8 cellular contexts compared by ENCODE assay signal in genomic region chr15:52256366-52256765, GRCh38. TPM values are rescaled to one million over a fixed set of nuclear protein-coding genes. Genes with fewer than 3 reads are reported as not detected.
DNase-seq lines count a peak whose midpoint lies in the region; ATAC-seq, FAIRE-seq and TF ChIP-seq lines count a peak whose summit lies in the region.

No MANE protein-coding gene starts in this region.

- H3K36me3 Mint-ChIP-seq in activated T-helper 1 cell treated with anti-CD3 and anti-CD28 coated beads, Interleukin-12 subunit alpha, Interleukin-12 subunit beta, Interleukin-2, Interleukin-4 antibody, amounts not matched to agents 30 ng/mL and 10 ng/mL and 1 ng/mL, durations not matched to agents 14 hours and 24 hours and 36 hours (ENCODE audit: low read depth): no peaks in the 10 kb centered on the region

- peaks cover 28% of the 10 kb centered on the region for H3K4me1 Mint-ChIP-seq in activated T-helper 1 cell treated with anti-CD3 and anti-CD28 coated beads, Interleukin-12 subunit alpha, Interleukin-12 subunit beta, Interleukin-2, Interleukin-4 antibody, amounts not matched to agents 30 ng/mL and 10 ng/mL and 1 ng/mL, durations not matched to agents 14 hours and 24 hours and 36 hours (ENCODE audit: low read depth)

- no peak for FAIRE-seq in HTR-8/SVneo (lab: Jason Lieb, UNC)

- DNase-seq in ELR (ENCODE audit: low read depth) (peak; percentile 77), HTR-8/SVneo (ENCODE audit: insufficient read length, low spot score) (peak; percentile 50), RPMI7951 (ENCODE audit: low read depth) (peak; percentile 82), fibroblast of mammary gland (ENCODE audit: low read depth) (peak; percentile 82)
- DNase-seq in activated T-helper 1 cell treated with anti-CD3 and anti-CD28 coated beads, Interleukin-12 subunit alpha, Interleukin-12 subunit beta, Interleukin-2, Interleukin-4 antibody, amounts not matched to agents 30 ng/mL and 10 ng/mL and 1 ng/mL, durations not matched to agents 14 hours and 24 hours and 36 hours (ENCODE audit: low spot score): peak; percentile 62

- H3K9me3 ChIP-seq in neutrophil (no peaks in the 10 kb centered on the region), subcutaneous abdominal adipose tissue (ENCODE audit: control insufficient read depth in 5 of 5, low read length in 5 of 5) (no peaks in the 10 kb centered on the region)

- peaks cover 0 to 3% of the 10 kb centered on the region in 2 experiments for H3K4me1 ChIP-seq in neutrophil (ENCODE audit: control insufficient read depth in 1 of 2, insufficient read depth in 1 of 2, low read depth in 1 of 2, low read length in 1 of 2)
- peaks cover 7 to 23% (median 20%) of the 10 kb centered on the region in 5 donors for H3K4me1 ChIP-seq in subcutaneous abdominal adipose tissue (ENCODE audit: control insufficient read depth in 5 of 5, insufficient read depth in 5 of 5, low read length in 5 of 5)

- no peak overlapping the region for H3K9ac ChIP-seq in subcutaneous abdominal adipose tissue (ENCODE audit: low read length in 5 of 5)

- intact Hi-C loops in activated T-helper 1 cell treated with anti-CD3 and anti-CD28 coated beads, Interleukin-12 subunit alpha, Interleukin-12 subunit beta, Interleukin-2, Interleukin-4 antibody, amounts not matched to agents 30 ng/mL and 10 ng/mL and 1 ng/mL, durations not matched to agents 14 hours and 24 hours and 36 hours (cut with micrococcal nuclease): loop anchor here (1.0 to 5.0 kb wide), 7 partner anchors 75 to 941 kb away; partner anchors contain the start of genes ARPP19, ATOSA and MYO5A

- no peaks in the 10 kb centered on the region for H3K27me3 Mint-ChIP-seq in activated T-helper 1 cell treated with anti-CD3 and anti-CD28 coated beads, Interleukin-12 subunit alpha, Interleukin-12 subunit beta, Interleukin-2, Interleukin-4 antibody, amounts not matched to agents 30 ng/mL and 10 ng/mL and 1 ng/mL, durations not matched to agents 14 hours and 24 hours and 36 hours (ENCODE audit: insufficient read depth)

- no peak overlapping the region for H3K27ac ChIP-seq in neutrophil
- H3K27ac ChIP-seq in subcutaneous abdominal adipose tissue (ENCODE audit: low read depth, low read length): peak overlapping the region; percentile 19

- H3K27me3 ChIP-seq in neutrophil (no peaks in the 10 kb centered on the region), subcutaneous abdominal adipose tissue (ENCODE audit: control insufficient read depth in 5 of 5, insufficient read depth in 4 of 5, low read length in 5 of 5) (no peaks in the 10 kb centered on the region)

- ATAC-seq in GM21529 (IDR thresholded peaks at IDR 0.05; ENCODE audit: unreplicated experiment): no peak

- peak overlapping the region; percentile 47 for H3K4me3 Mint-ChIP-seq in activated T-helper 1 cell treated with anti-CD3 and anti-CD28 coated beads, Interleukin-12 subunit alpha, Interleukin-12 subunit beta, Interleukin-2, Interleukin-4 antibody, amounts not matched to agents 30 ng/mL and 10 ng/mL and 1 ng/mL, durations not matched to agents 14 hours and 24 hours and 36 hours

- peak; percentile 78 for TF ChIP-seq CTCF in fibroblast of mammary gland (conservative IDR thresholded peaks at IDR 0.05; ENCODE audit: control insufficient read depth, insufficient read depth, low read depth, low read length)
- TF ChIP-seq CTCF in neutrophil (IDR thresholded peaks at IDR 0.05): peak; percentile 61

- no peaks in the 10 kb centered on the region for H3K9me3 Mint-ChIP-seq in activated T-helper 1 cell treated with anti-CD3 and anti-CD28 coated beads, Interleukin-12 subunit alpha, Interleukin-12 subunit beta, Interleukin-2, Interleukin-4 antibody, amounts not matched to agents 30 ng/mL and 10 ng/mL and 1 ng/mL, durations not matched to agents 14 hours and 24 hours and 36 hours

- H3K4me3 ChIP-seq in fibroblast of mammary gland (ENCODE audit: control insufficient read depth, low read depth, low read length) (no peak overlapping the region), neutrophil (ENCODE audit: low read depth in 1 of 2, low read length in 1 of 2) (no peak overlapping the region), subcutaneous abdominal adipose tissue (ENCODE audit: low read depth in 1 of 5, low read length in 5 of 5) (no peak overlapping the region)

- H3K36me3 ChIP-seq in neutrophil (no peaks in the 10 kb centered on the region), subcutaneous abdominal adipose tissue (ENCODE audit: control insufficient read depth in 5 of 5, insufficient read depth in 5 of 5, low read length in 5 of 5) (peaks cover 0 to 19% (median 0%) of the 10 kb centered on the region in 5 donors)

- peak overlapping the region; percentile 82 for H3K27ac Mint-ChIP-seq in activated T-helper 1 cell treated with anti-CD3 and anti-CD28 coated beads, Interleukin-12 subunit alpha, Interleukin-12 subunit beta, Interleukin-2, Interleukin-4 antibody, amounts not matched to agents 30 ng/mL and 10 ng/mL and 1 ng/mL, durations not matched to agents 14 hours and 24 hours and 36 hours

RNA-seq across cellular contexts. Expression of gene MYO5C, which starts 39.2 kb away (rescaled TPM):
- total RNA-seq in RPMI7951 (2014; rRNA removed; shearing (Covaris generic)): 1.2 and 1.3 TPM in 2 replicates
- total RNA-seq in activated T-helper 1 cell treated with anti-CD3 and anti-CD28 coated beads, Interleukin-12 subunit alpha, Interleukin-12 subunit beta, Interleukin-2, Interleukin-4 antibody, amounts not matched to agents 30 ng/mL and 10 ng/mL and 1 ng/mL, durations not matched to agents 14 hours and 24 hours and 36 hours: 0.29 and 0.54 TPM in 2 replicates
